ENCODE assay signal across 21 cellular contexts in the genomic region with DNA sequence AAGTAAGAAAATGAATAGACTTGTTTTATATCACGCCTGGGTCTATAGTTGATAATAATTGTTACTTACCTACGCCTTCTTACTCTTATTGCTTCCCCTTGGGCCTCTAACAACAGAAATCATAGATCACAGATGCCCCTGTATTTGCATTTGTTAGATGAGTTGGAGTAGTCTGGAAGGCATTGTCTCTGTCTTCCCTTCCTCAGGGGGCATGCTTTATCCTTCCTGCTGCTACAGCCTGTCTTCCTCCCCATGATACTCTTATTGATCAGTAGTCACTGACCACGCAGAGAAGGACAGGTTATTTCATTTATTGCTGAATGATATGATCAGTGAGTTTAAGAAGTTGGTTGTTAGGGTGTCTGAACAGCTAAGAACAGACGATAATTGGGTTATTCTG.
DNase-seq lines count a peak whose midpoint lies in the region; ATAC-seq and TF ChIP-seq lines count a peak whose summit lies in the region.
"Had no signal": no experiment of that assay in that cellular context is flagged by ENCODE, and none has a peak within 500 bp of the region (broad histone marks: within the 10 kb centered on the region; RNA-seq: fewer than 3 reads in every experiment).

No MANE protein-coding gene starts in this region.

- DNase-seq in SK-N-MC (ENCODE audit: low read depth, low spot score): no peak
- no peak for DNase-seq in hepatocyte (ENCODE audit: low spot score)
- DNase-seq in right lobe of liver: no peak
- no peak for DNase-seq in activated T-cell treated with anti-CD3 and anti-CD28 coated beads, Interleukin-2, amount 50 U/mL, for 48 hours
- DNase-seq in KG1 (lab: John Stamatoyannopoulos, UW): no peak
- DNase-seq: ACHN; BE2C; C1 segment of cervical spinal cord; CD4-positive, CD25-positive, alpha-beta regulatory T cell; CD8-positive, alpha-beta memory T cell; COR-L47; DMS 273 treated with DMSO at 0.1 percent for 48 hours; DMS53; DND-41; EL; H9 had no signal

- H3K9me3 Mint-ChIP-seq in nephron: no peaks in the 10 kb centered on the region
- H3K9me3 Mint-ChIP-seq: CD8-positive, alpha-beta memory T cell; H9 had no signal

- H3K4me3 Mint-ChIP-seq in nephron: no peak overlapping the region
- H3K4me3 Mint-ChIP-seq: CD4-positive, CD25-positive, alpha-beta regulatory T cell; CD8-positive, alpha-beta memory T cell; IgD-negative memory B cell had no signal

- H3K27ac Mint-ChIP-seq in nephron: peak overlapping the region; percentile 61 to 88 (median 79)
- H3K27ac Mint-ChIP-seq: CD4-positive, CD25-positive, alpha-beta regulatory T cell; CD8-positive, alpha-beta memory T cell; H9; IgD-negative memory B cell had no signal

- TF ChIP-seq CTCF in hepatocyte (IDR thresholded peaks at IDR 0.05; ENCODE audit: poor library complexity): no peak
- no peak for TF ChIP-seq CTCF in nephron (IDR thresholded peaks at IDR 0.05; ENCODE audit: unreplicated experiment in 3 of 3)
- TF ChIP-seq CTCF in right lobe of liver (IDR thresholded peaks at IDR 0.05): no peak

- no peaks in the 10 kb centered on the region for H3K4me1 Mint-ChIP-seq in nephron
- H3K4me1 Mint-ChIP-seq: CD4-positive, CD25-positive, alpha-beta regulatory T cell; CD8-positive, alpha-beta memory T cell; IgD-negative memory B cell had no signal

- H3K9me3 ChIP-seq in SK-N-MC (ENCODE audit: low read depth, low read length) (no peaks in the 10 kb centered on the region), hepatocyte (ENCODE audit: low read depth) (no peaks in the 10 kb centered on the region), right lobe of liver (no peaks in the 10 kb centered on the region)
- H3K9me3 ChIP-seq: BE2C had no signal

- H3K36me3 ChIP-seq in SK-N-MC (ENCODE audit: insufficient read depth, low read length): no peaks in the 10 kb centered on the region
- H3K36me3 ChIP-seq in hepatocyte (replicated peaks; ENCODE audit: insufficient read depth, low read depth): no peaks in the 10 kb centered on the region
- no peaks in the 10 kb centered on the region for H3K36me3 ChIP-seq in right lobe of liver
- H3K36me3 ChIP-seq: BE2C had no signal

- H3K27ac ChIP-seq in SK-N-MC (peak overlapping the region; percentile 7; the same call in 1 of the 2 replicates), hepatocyte (no peak overlapping the region), right lobe of liver (no peak overlapping the region)
- H3K27ac ChIP-seq: GM23248 had no signal

- H3K4me1 ChIP-seq in hepatocyte (ENCODE audit: insufficient read depth) (peaks cover 10% of the 10 kb centered on the region), right lobe of liver (no peaks in the 10 kb centered on the region)
- H3K4me1 ChIP-seq: BE2C had no signal

- H4K20me1 ChIP-seq in hepatocyte (ENCODE audit: insufficient read depth, poor library complexity, severe bottlenecking): no peaks in the 10 kb centered on the region

- intact Hi-C loops in right lobe of liver (cut with DNase I): no loop called here

- no peak for TF ChIP-seq POLR2A in right lobe of liver (IDR thresholded peaks at IDR 0.05)

- H3K27me3 ChIP-seq in hepatocyte (no peaks in the 10 kb centered on the region), right lobe of liver (no peaks in the 10 kb centered on the region)
- H3K27me3 ChIP-seq: BE2C had no signal

- no peaks in the 10 kb centered on the region for H3K27me3 Mint-ChIP-seq in nephron (ENCODE audit: low read depth)
- H3K27me3 Mint-ChIP-seq: CD4-positive, CD25-positive, alpha-beta regulatory T cell had no signal

- no peaks in the 10 kb centered on the region for H3K79me2 ChIP-seq in hepatocyte

- no peak overlapping the region for H3K4me3 ChIP-seq in SK-N-MC
- no peak overlapping the region for H3K4me3 ChIP-seq in hepatocyte
- no peak overlapping the region for H3K4me3 ChIP-seq in right lobe of liver
- H3K4me3 ChIP-seq: GM23248 had no signal

- 68% methylated on average over 4 of the region's 4 CpGs for WGBS in hepatocyte (ENCODE audit: low lambda C conversion rate, missing lambda C conversion rate)
- WGBS in right lobe of liver (ENCODE audit: insufficient coverage, low coverage, low lambda C conversion rate, missing lambda C conversion rate): 55% methylated on average over 4 of the region's 4 CpGs

- H3K9ac ChIP-seq in SK-N-MC (ENCODE audit: insufficient read length): no peak overlapping the region
- H3K9ac ChIP-seq: GM23248 had no signal

- peak overlapping the region; percentile 25 for H3K4me2 ChIP-seq in hepatocyte

- no peaks in the 10 kb centered on the region for H3K36me3 Mint-ChIP-seq in nephron (ENCODE audit: low read depth)
- H3K36me3 Mint-ChIP-seq: CD4-positive, CD25-positive, alpha-beta regulatory T cell; IgD-negative memory B cell had no signal

- H3K9me2 ChIP-seq in hepatocyte (replicated peaks; ENCODE audit: insufficient read depth): no peaks in the 10 kb centered on the region

- ATAC-seq in right lobe of liver (no peak), GM18519 (IDR thresholded peaks at IDR 0.05; ENCODE audit: low FRiP score, unreplicated experiment) (no peak)
- ATAC-seq: HepG2 had no signal

- H2AFZ ChIP-seq in hepatocyte: no peak overlapping the region
- H2AFZ ChIP-seq: GM23248 had no signal
